ENCODE assay signal across 1 cellular context in the genomic region with DNA sequence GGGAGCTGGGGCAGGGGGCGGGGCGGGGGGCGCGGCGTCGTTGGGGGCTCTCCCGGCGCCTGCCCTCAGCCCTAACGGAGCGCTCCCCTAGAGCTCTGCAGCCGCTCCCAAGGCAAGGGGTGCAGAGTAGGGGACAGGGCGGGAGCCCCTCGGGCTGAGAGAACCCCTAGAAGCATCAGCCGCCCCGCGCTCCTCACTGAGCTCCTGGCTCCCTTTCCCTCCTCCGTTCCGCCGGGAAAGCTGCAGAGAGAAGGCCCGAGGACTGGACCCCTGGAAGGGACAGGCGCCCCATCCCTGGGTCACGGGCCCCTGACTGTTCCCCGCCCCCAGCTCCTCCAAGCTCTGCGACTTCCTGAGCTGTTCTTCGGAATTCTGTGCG.
A peak's percentile ranks its signal among the peaks of the same experiment; 100 is the strongest.
TF ChIP-seq lines count a peak whose summit lies in the region.

No MANE protein-coding gene starts in this region.

TF ChIP-seq in H1, 55 proteins besides CTCF, POLR2A, EP300 and RAD21:
- TF ChIP-seq GTF2F1 (IDR thresholded peaks at IDR 0.05; ENCODE audit: borderline replicate concordance, low read depth, low read length) = no peak
- no peak for TF ChIP-seq POLR2AphosphoS5 (IDR thresholded peaks at IDR 0.05; ENCODE audit: low read depth, low read length)
- TF ChIP-seq KDM4A (IDR thresholded peaks at IDR 0.05; ENCODE audit: low read depth, low read length, severe bottlenecking) = peak; percentile 19
